13 cellular contexts compared by ENCODE assay signal in genomic region chr11:64428685-64429084, GRCh38.
DNase-seq lines count a peak whose midpoint lies in the region; ATAC-seq and TF ChIP-seq lines count a peak whose summit lies in the region.
"Had no signal": no experiment of that assay in that cellular context is flagged by ENCODE, and none has a peak within 500 bp of the region (broad histone marks: within the 10 kb centered on the region; RNA-seq: fewer than 3 reads in every experiment).

No MANE protein-coding gene starts in this region.

- H3K27ac ChIP-seq in BLaER1 (no peak overlapping the region), mesendoderm (ENCODE audit: low read depth, low read length) (no peak overlapping the region)
- H3K27ac ChIP-seq: 22Rv1 had no signal

- WGBS in mesendoderm (ENCODE audit: extremely low coverage, insufficient coverage, low lambda C conversion rate) = no CpG with 5 or more reads among the region's 12 CpGs

- H3K9me3 ChIP-seq in BLaER1 = peaks cover 6% of the 10 kb centered on the region; the same call in 1 of the 2 replicates

- no peaks in the 10 kb centered on the region for H4K20me1 ChIP-seq in BLaER1

- ATAC-seq in HG03571 (IDR thresholded peaks at IDR 0.05; ENCODE audit: unreplicated experiment) = no peak
- no peak for ATAC-seq in GM18505 (IDR thresholded peaks at IDR 0.05; ENCODE audit: unreplicated experiment)
- ATAC-seq: HepG2 had no signal

- H3K4me1 ChIP-seq in BLaER1 (peaks cover 24% of the 10 kb centered on the region), mesendoderm (ENCODE audit: control insufficient read depth, low read depth, low read length) (no peaks in the 10 kb centered on the region)

- no peak overlapping the region for H4K8ac ChIP-seq in mesendoderm (ENCODE audit: low read depth, low read length)

- no peak overlapping the region for H2AK5ac ChIP-seq in mesendoderm (ENCODE audit: low read length)

- H3K36me3 ChIP-seq in BLaER1 (no peaks in the 10 kb centered on the region), H7 (replicated peaks; ENCODE audit: control insufficient read depth, insufficient read depth, low read length) (no peaks in the 10 kb centered on the region), mesendoderm (ENCODE audit: control insufficient read depth, insufficient read depth, low read length) (no peaks in the 10 kb centered on the region)

- H2BK15ac ChIP-seq in mesendoderm (replicated peaks; ENCODE audit: low read depth) = no peak overlapping the region

- no peaks in the 10 kb centered on the region for H3K27me3 ChIP-seq in BLaER1
- no peaks in the 10 kb centered on the region for H3K27me3 ChIP-seq in H7 (ENCODE audit: control insufficient read depth, insufficient read depth, low read length)
- H3K27me3 ChIP-seq in mesendoderm (ENCODE audit: insufficient read depth, low read length, poor library complexity) = no peaks in the 10 kb centered on the region

- no peak overlapping the region for H2BK120ac ChIP-seq in mesendoderm (ENCODE audit: low read depth, low read length)

- H3K18ac ChIP-seq in mesendoderm (ENCODE audit: low read length) = no peak overlapping the region

- H3K4me3 ChIP-seq in BLaER1 (no peak overlapping the region), H7 (ENCODE audit: insufficient read depth, low read depth, low read length) (no peak overlapping the region), mesendoderm (ENCODE audit: low read length) (no peak overlapping the region)

- no peak overlapping the region for H3K56ac ChIP-seq in mesendoderm (ENCODE audit: low read length)

- H3K9ac ChIP-seq in BLaER1 = no peak overlapping the region
- H3K9ac ChIP-seq in mesendoderm (ENCODE audit: low read length) = no peak overlapping the region

- no peak overlapping the region for H4K5ac ChIP-seq in mesendoderm (ENCODE audit: low read length)

- H3K4ac ChIP-seq in mesendoderm (ENCODE audit: low read depth, low read length) = no peak overlapping the region

- no peak for TF ChIP-seq POLR2A in GM18505 (IDR thresholded peaks at IDR 0.05; ENCODE audit: borderline replicate concordance, extremely low read depth, insufficient read depth, insufficient read length)

- H3K4me2 ChIP-seq in BLaER1 (peak overlapping the region; percentile 57), mesendoderm (ENCODE audit: low read length) (no peak overlapping the region)

- no peak overlapping the region for H3K23ac ChIP-seq in mesendoderm (ENCODE audit: low read length)

- DNase-seq in H7 (peak; percentile 68), iPS-NIHi7 (ENCODE audit: extremely low spot score) (peak; percentile 60), mesendoderm (peak; percentile 70), EL (no peak)
- DNase-seq in activated T-cell treated with anti-CD3 and anti-CD28 coated beads, Interleukin-2, amount 50 U/mL, for 1 hour = no peak
- DNase-seq: Calu3; CD4-positive, CD25-positive, alpha-beta regulatory T cell; DMS 273 treated with DMSO at 0.1 percent for 48 hours had no signal

- H2BK5ac ChIP-seq in mesendoderm (ENCODE audit: low read length) = no peak overlapping the region

- H3K79me2 ChIP-seq in mesendoderm (ENCODE audit: control insufficient read depth, insufficient read depth, low read length) = no peaks in the 10 kb centered on the region

- H3K79me1 ChIP-seq in mesendoderm (ENCODE audit: low read length) = no peaks in the 10 kb centered on the region

Comparison
In these comparisons a context has a peak if more than half of its experiments do, and no peak if none do; other contexts are left out.
1. DNase-seq: peak in H7 (single experiment), iPS-NIHi7 (single experiment) and mesendoderm (single experiment); none in EL (single experiment) and activated T-cell treated with anti-CD3 and anti-CD28 coated beads, Interleukin-2, amount 50 U/mL, for 1 hour (single experiment).